ENCODE assay signal across 8 cellular contexts in the genomic region with DNA sequence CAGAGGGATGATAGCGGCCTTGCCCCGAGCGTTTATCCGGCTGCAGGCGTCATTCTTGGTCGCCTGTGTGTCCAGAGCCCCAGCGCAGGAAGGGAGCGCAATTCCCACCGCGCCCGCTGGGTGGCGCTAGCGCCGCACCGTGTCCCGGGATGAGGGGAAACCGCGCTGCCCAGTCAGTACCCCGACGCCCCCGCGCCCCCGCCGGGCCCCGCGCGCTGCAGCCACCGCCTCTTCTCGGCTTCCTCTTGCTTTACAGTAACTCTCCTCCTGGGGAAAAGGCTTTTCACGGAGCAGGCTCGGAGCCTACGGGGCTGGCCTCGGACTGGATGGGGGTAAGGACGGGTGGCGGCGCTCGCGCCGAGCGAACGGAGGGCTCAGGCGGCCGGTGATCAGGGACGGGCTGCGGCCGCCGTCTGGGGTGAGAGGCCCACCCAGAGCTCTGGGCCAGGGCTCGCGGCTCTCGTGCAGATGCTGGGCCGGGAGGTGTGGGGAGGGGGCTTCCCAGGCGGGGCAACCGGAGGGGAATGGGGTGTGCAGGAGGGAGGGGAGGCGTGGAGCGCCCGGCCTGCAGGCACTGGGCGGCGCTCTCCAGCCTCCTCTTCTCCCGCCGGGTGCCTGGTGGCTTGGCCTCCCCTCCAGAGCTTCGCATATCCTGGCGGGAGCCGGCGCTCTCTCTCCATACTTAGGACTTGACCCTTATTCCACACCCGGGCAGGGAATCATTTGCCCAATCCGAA. TPM values are rescaled to one million over a fixed set of nuclear protein-coding genes. Genes with fewer than 3 reads are reported as not detected.
A peak's percentile ranks its signal among the peaks of the same experiment; 100 is the strongest.
DNase-seq lines count a peak whose midpoint lies in the region; ATAC-seq, FAIRE-seq and TF ChIP-seq lines count a peak whose summit lies in the region.

No MANE protein-coding gene starts in this region.

- H3K27ac ChIP-seq in WERI-Rb-1 (peak overlapping the region; percentile 91), spleen (peak overlapping the region; percentile 64 to 91 (median 84))

- WGBS in spleen, 5 donors: 0 to 3% (median 1%) methylated on average over 16 to 66 of the region's 66 CpGs

- H3K36me3 ChIP-seq in WERI-Rb-1 (peaks cover 4% of the 10 kb centered on the region; the same call in 1 of the 2 replicates), bronchial epithelial cell (ENCODE audit: control insufficient read depth, insufficient read depth, low read length) (no peaks in the 10 kb centered on the region), spleen (peaks cover 0 to 25% (median 8%) of the 10 kb centered on the region in 6 donors)

- no peaks in the 10 kb centered on the region for H3K9me3 Mint-ChIP-seq in immature natural killer cell

- FAIRE-seq in bronchial epithelial cell (lab: Jason Lieb, UNC): no peak

- no peaks in the 10 kb centered on the region for H3K27me3 ChIP-seq in WERI-Rb-1 (ENCODE audit: insufficient read depth, low read depth, severe bottlenecking)
- H3K27me3 ChIP-seq in bronchial epithelial cell (ENCODE audit: control insufficient read depth, insufficient read depth, low read length): no peaks in the 10 kb centered on the region
- no peaks in the 10 kb centered on the region for H3K27me3 ChIP-seq in spleen (replicated peaks in 1 of 7)

- peak; percentile 67 for ATAC-seq in HG02973 (IDR thresholded peaks at IDR 0.05; ENCODE audit: unreplicated experiment)

- H3K27ac Mint-ChIP-seq in immature natural killer cell: peak overlapping the region; percentile 72 to 91 (median 78)

- DNase-seq in SIG-M5 treated with dmso at 0.1 percent for 504 hours (lab: John Stamatoyannopoulos, UW; ENCODE audit: unreplicated experiment) (peak; percentile 66), SIG-M5 (lab: John Stamatoyannopoulos, UW) (no peak), NCI-H2107 (lab: John Stamatoyannopoulos, UW) (peak; percentile 41), WERI-Rb-1 (peak; percentile 96), bronchial epithelial cell (ENCODE audit: low read depth) (peak; percentile 50), immature natural killer cell (peak; percentile 86 to 88 (median 87)), spleen (peak; percentile 97)

- TF ChIP-seq CTCF in WERI-Rb-1 (IDR thresholded peaks at IDR 0.05; ENCODE audit: low read depth, low read length) (peak; percentile 93), bronchial epithelial cell (IDR thresholded peaks at IDR 0.05; ENCODE audit: insufficient read depth, low read length, severe bottlenecking) (peak; percentile 90), spleen (IDR thresholded peaks at IDR 0.05 in 8 of 11, conservative IDR thresholded peaks at IDR 0.05 in 3 of 11) (peak; percentile 95 to 99 (median 98))

- TF ChIP-seq POLR2A in spleen (IDR thresholded peaks at IDR 0.05): no peak

- peaks cover 2 to 53% (median 32%) of the 10 kb centered on the region in 6 donors for H3K4me1 ChIP-seq in spleen

- peaks cover 0 to 4% (median 0%) of the 10 kb centered on the region in 3 donors for H3K36me3 Mint-ChIP-seq in immature natural killer cell

- H3K4me3 Mint-ChIP-seq in immature natural killer cell: peak overlapping the region; percentile 94 to 95 (median 94)

- peaks cover 0 to 7% (median 3%) of the 10 kb centered on the region in 3 donors for H3K27me3 Mint-ChIP-seq in immature natural killer cell (ENCODE audit: low read depth in 3 of 3)

- intact Hi-C loops in spleen (cut with DNase I; ENCODE audit: low total_unique reads): loop anchor here (5.0 kb wide), 2 partner anchors 210 to 465 kb away; no protein-coding TSS in a partner anchor

- peaks cover 13 to 14% of the 10 kb centered on the region in 2 donors for H3K4me1 Mint-ChIP-seq in immature natural killer cell

- H3K4me3 ChIP-seq in WERI-Rb-1 (ENCODE audit: low read depth, low read length): peak overlapping the region; percentile 97
- H3K4me3 ChIP-seq in bronchial epithelial cell (ENCODE audit: low read depth, low read length): peak overlapping the region; percentile 73
- peak overlapping the region; percentile 69 to 90 (median 76) for H3K4me3 ChIP-seq in spleen

- H3K9me3 ChIP-seq in WERI-Rb-1 (ENCODE audit: severe bottlenecking) (no peaks in the 10 kb centered on the region), spleen (no peaks in the 10 kb centered on the region)

RNA-seq across cellular contexts. Expression of a gene that starts 29.8 kb away (rescaled TPM):
- not detected in 2 replicates for total RNA-seq in bronchial epithelial cell
- not detected for polyA plus RNA-seq in immature natural killer cell
- total RNA-seq in spleen: not detected
- polyA plus RNA-seq in spleen: under 1 TPM; 0.09 to 0.20 (median 0.10) TPM

RNA-seq across cellular contexts. Expression of a gene that starts 46.0 kb away (rescaled TPM):
- not detected in 2 replicates for total RNA-seq in bronchial epithelial cell
- under 1 TPM in 2 of 3 donors, not detected in 1; 0.27 to 0.56 TPM for polyA plus RNA-seq in immature natural killer cell
- 1 to 10 TPM in 4 of 7 donors, under 1 TPM in 1, not detected in 2; 0.57 to 2.2 (median 1.1) TPM for total RNA-seq in spleen
- polyA plus RNA-seq in spleen: 1 to 10 TPM; 1.2 to 3.6 (median 1.4) TPM
